In genomic region chr1:230858918-230859819, GRCh38 we compare ENCODE assay signal across 9 cellular contexts. TPM values are rescaled to one million over a fixed set of nuclear protein-coding genes. Genes with fewer than 3 reads are reported as not detected.
DNase-seq lines count a peak whose midpoint lies in the region; ATAC-seq and TF ChIP-seq lines count a peak whose summit lies in the region.
"Had no signal": no experiment of that assay in that cellular context is flagged by ENCODE, and none has a peak within 500 bp of the region (broad histone marks: within the 10 kb centered on the region; RNA-seq: fewer than 3 reads in every experiment).

No MANE protein-coding gene starts in this region.

- peaks cover 10% of the 10 kb centered on the region for H3K4me1 Mint-ChIP-seq in stimulated activated effector memory CD8-positive, alpha-beta T cell treated with anti-CD3 and anti-CD28 coated beads, Interleukin-12 subunit alpha, Interleukin-12 subunit beta, amount 100 ng/mL, for 72 hours
- peaks cover 21% of the 10 kb centered on the region for H3K4me1 Mint-ChIP-seq in endothelial cell (ENCODE audit: unreplicated experiment)
- peaks cover 15% of the 10 kb centered on the region for H3K4me1 Mint-ChIP-seq in glutamatergic neuron (ENCODE audit: low read depth, unreplicated experiment)

- no peak overlapping the region for H3K4me3 Mint-ChIP-seq in stimulated activated effector memory CD8-positive, alpha-beta T cell treated with anti-CD3 and anti-CD28 coated beads, Interleukin-12 subunit alpha, Interleukin-12 subunit beta, amount 100 ng/mL, for 72 hours
- no peak overlapping the region for H3K4me3 Mint-ChIP-seq in endothelial cell (ENCODE audit: unreplicated experiment)
- H3K4me3 Mint-ChIP-seq in glutamatergic neuron (ENCODE audit: unreplicated experiment) = no peak overlapping the region

- no peaks in the 10 kb centered on the region for H3K9me3 Mint-ChIP-seq in stimulated activated effector memory CD8-positive, alpha-beta T cell treated with anti-CD3 and anti-CD28 coated beads, Interleukin-12 subunit alpha, Interleukin-12 subunit beta, amount 100 ng/mL, for 72 hours
- H3K9me3 Mint-ChIP-seq in endothelial cell (ENCODE audit: unreplicated experiment) (no peaks in the 10 kb centered on the region), glutamatergic neuron (ENCODE audit: unreplicated experiment) (peaks cover 2% of the 10 kb centered on the region)

- no peaks in the 10 kb centered on the region for H3K36me3 Mint-ChIP-seq in stimulated activated effector memory CD8-positive, alpha-beta T cell treated with anti-CD3 and anti-CD28 coated beads, Interleukin-12 subunit alpha, Interleukin-12 subunit beta, amount 100 ng/mL, for 72 hours
- H3K36me3 Mint-ChIP-seq in endothelial cell (ENCODE audit: low read depth, unreplicated experiment) (peaks cover 7% of the 10 kb centered on the region), glutamatergic neuron (ENCODE audit: unreplicated experiment) (peaks cover 13% of the 10 kb centered on the region)

- DNase-seq in AG20443 (ENCODE audit: low spot score) (peak; percentile 56), amniotic epithelial cell (ENCODE audit: low read depth) (peak; percentile 69), head of caudate nucleus (peak; percentile 61 to 95 (median 86)), occipital lobe (lab: John Stamatoyannopoulos, UW) (peak; percentile 86), endothelial cell (ENCODE audit: low spot score) (no peak), NCI-H2171 treated with DMSO at 0.1 percent for 48 hours (lab: John Stamatoyannopoulos, UW) (no peak), glutamatergic neuron (no peak)
- DNase-seq in stimulated activated effector memory CD8-positive, alpha-beta T cell treated with anti-CD3 and anti-CD28 coated beads, Interleukin-12 subunit alpha, Interleukin-12 subunit beta, amount 100 ng/mL, for 72 hours (ENCODE audit: low spot score in 2 of 2) = no peak
- DNase-seq: stimulated activated CD4-positive, alpha-beta T cell treated with anti-CD3 and anti-CD28 coated beads, Interleukin-4, amount 100 ng/mL, for 24 hours had no signal

- no peak for ATAC-seq in stimulated activated effector memory CD8-positive, alpha-beta T cell treated with anti-CD3 and anti-CD28 coated beads, Interleukin-12 subunit alpha, Interleukin-12 subunit beta, amount 100 ng/mL, for 72 hours

- no peak for TF ChIP-seq CTCF in endothelial cell (IDR thresholded peaks at IDR 0.05; ENCODE audit: unreplicated experiment)
- no peak for TF ChIP-seq CTCF in glutamatergic neuron (IDR thresholded peaks at IDR 0.05; ENCODE audit: partially characterized antibody, unreplicated experiment)

- no peak overlapping the region for H3K27ac Mint-ChIP-seq in stimulated activated effector memory CD8-positive, alpha-beta T cell treated with anti-CD3 and anti-CD28 coated beads, Interleukin-12 subunit alpha, Interleukin-12 subunit beta, amount 100 ng/mL, for 72 hours
- H3K27ac Mint-ChIP-seq in endothelial cell (ENCODE audit: unreplicated experiment) = no peak overlapping the region
- H3K27ac Mint-ChIP-seq in glutamatergic neuron (ENCODE audit: unreplicated experiment) = no peak overlapping the region

- H3K27me3 Mint-ChIP-seq in endothelial cell (ENCODE audit: unreplicated experiment) = peaks cover 6% of the 10 kb centered on the region
- peaks cover 3% of the 10 kb centered on the region for H3K27me3 Mint-ChIP-seq in glutamatergic neuron (ENCODE audit: unreplicated experiment)

- intact Hi-C loops in head of caudate nucleus (cut with DNase I) = loop anchor here (2.0 kb wide), 1 partner anchor 52 kb away; no protein-coding TSS in a partner anchor

RNA-seq across cellular contexts. Expression of gene C1orf198, which starts 9.2 kb away (rescaled TPM):
- total RNA-seq in occipital lobe (14.5 TPM), endothelial cell (ENCODE audit: unreplicated experiment) (22.2 TPM), glutamatergic neuron (ENCODE audit: unreplicated experiment) (27.3 TPM)

Comparison
In these comparisons a context has a peak if more than half of its experiments do, and no peak if none do; other contexts are left out.
1. DNase-seq: peak in AG20443 (single experiment), amniotic epithelial cell (single experiment), head of caudate nucleus (42 of 42) and occipital lobe (single experiment); none in stimulated activated effector memory CD8-positive, alpha-beta T cell treated with anti-CD3 and anti-CD28 coated beads, Interleukin-12 subunit alpha, Interleukin-12 subunit beta, amount 100 ng/mL, for 72 hours (0 of 2), endothelial cell (single experiment), NCI-H2171 treated with DMSO at 0.1 percent for 48 hours (single experiment) and glutamatergic neuron (single experiment).